Comparison of ENCODE assay signal across 8 cellular contexts in genomic region chr17:81371910-81372760, GRCh38. TPM values are rescaled to one million over a fixed set of nuclear protein-coding genes. Genes with fewer than 3 reads are reported as not detected.
DNase-seq lines count a peak whose midpoint lies in the region; ATAC-seq, FAIRE-seq and TF ChIP-seq lines count a peak whose summit lies in the region.

No MANE protein-coding gene starts in this region.

- no peaks in the 10 kb centered on the region for H3F3A ChIP-seq in neural progenitor cell (ENCODE audit: low read depth)

- no peak overlapping the region for H3K4me2 ChIP-seq in neural progenitor cell

- peaks cover 9% of the 10 kb centered on the region for H3K4me1 Mint-ChIP-seq in neural progenitor cell

- peaks cover 2% of the 10 kb centered on the region for H3K27me3 ChIP-seq in neural progenitor cell

- H3K79me2 ChIP-seq in neural progenitor cell (ENCODE audit: low read depth), result no peaks in the 10 kb centered on the region

- H3K36me3 ChIP-seq in neural progenitor cell, result no peaks in the 10 kb centered on the region

- no peaks in the 10 kb centered on the region for H3K36me3 Mint-ChIP-seq in neural progenitor cell

- ATAC-seq in GM21619 (IDR thresholded peaks at IDR 0.05; ENCODE audit: unreplicated experiment) (no peak), GM18907 (IDR thresholded peaks at IDR 0.05; ENCODE audit: unreplicated experiment) (no peak)

- no peak overlapping the region for H3K9ac ChIP-seq in neural progenitor cell

- no peak overlapping the region for H3K4me3 ChIP-seq in neural progenitor cell

- no peak for FAIRE-seq in D721Med (lab: Jason Lieb, UNC)

- H2AFZ ChIP-seq in neural progenitor cell (replicated peaks), result no peak overlapping the region

- H3K4me3 Mint-ChIP-seq in neural progenitor cell, result no peak overlapping the region

- DNase-seq in D721Med (ENCODE audit: insufficient read length, low spot score), result no peak
- peak; percentile 69 for DNase-seq in RKO (ENCODE audit: low spot score)
- peak; percentile 46 for DNase-seq in fibroblast of gingiva (ENCODE audit: low read depth)
- DNase-seq in neural progenitor cell (ENCODE audit: low spot score), result peak; percentile 69
- no peak for DNase-seq in NCI-H446 (lab: John Stamatoyannopoulos, UW)
- DNase-seq in activated naive CD4-positive, alpha-beta T cell (lab: John Stamatoyannopoulos, UW), result no peak

- H3K9me3 ChIP-seq in neural progenitor cell (ENCODE audit: low read depth), result no peaks in the 10 kb centered on the region

- no peak overlapping the region for H3K27ac ChIP-seq in neural progenitor cell

- H3K4me1 ChIP-seq in neural progenitor cell, result no peaks in the 10 kb centered on the region

- no peaks in the 10 kb centered on the region for H4K20me1 ChIP-seq in neural progenitor cell (ENCODE audit: low read depth)

- H3K27ac Mint-ChIP-seq in neural progenitor cell, result peak overlapping the region; percentile 76

- peaks cover 7% of the 10 kb centered on the region for H3K27me3 Mint-ChIP-seq in neural progenitor cell (ENCODE audit: insufficient read depth, low read depth)

- TF ChIP-seq CTCF in D721Med (IDR thresholded peaks at IDR 0.05; ENCODE audit: insufficient read depth, missing control alignments) (peak; percentile 26), neural progenitor cell (IDR thresholded peaks at IDR 0.05) (peak; percentile 56)

- no peaks in the 10 kb centered on the region for H3K9me3 Mint-ChIP-seq in neural progenitor cell

RNA-seq across cellular contexts. Expression of gene BAHCC1, which starts 23.1 kb away (rescaled TPM):
- 3.4 and 26.3 TPM in 2 replicates for total RNA-seq in neural progenitor cell (ENCODE audit: low replicate concordance)

Comparison
In these comparisons a context has a peak if more than half of its experiments do, and no peak if none do; other contexts are left out.
1. DNase-seq: peak in RKO (single experiment), fibroblast of gingiva (single experiment) and neural progenitor cell (single experiment); none in D721Med (single experiment), NCI-H446 (0 of 2) and activated naive CD4-positive, alpha-beta T cell (0 of 4).